ENCODE assay signal across 1 cellular context in genomic region chr16:2071454-2072263, GRCh38.
TF ChIP-seq lines count a peak whose summit lies in the region.

No MANE protein-coding gene starts in this region.

TF ChIP-seq in GM23338, 12 proteins besides CTCF, POLR2A, EP300 and RAD21 (continued from another document):
- no peak for TF ChIP-seq ETS1 (IDR thresholded peaks at IDR 0.05)
- TF ChIP-seq ZNF462 (CRISPR knock-in tag; IDR thresholded peaks at IDR 0.05), result no peak
- no peak for TF ChIP-seq EZH2phosphoT487 (IDR thresholded peaks at IDR 0.05; ENCODE audit: unreplicated experiment)
- TF ChIP-seq ZNF114 (CRISPR knock-in tag; IDR thresholded peaks at IDR 0.05), result no peak
- TF ChIP-seq CREB1 (CRISPR knock-in tag; IDR thresholded peaks at IDR 0.05; ENCODE audit: low read depth), result no peak
- no peak for TF ChIP-seq JUNB (IDR thresholded peaks at IDR 0.05; ENCODE audit: unreplicated experiment)
- no peak for TF ChIP-seq ZNF331 (CRISPR knock-in tag; IDR thresholded peaks at IDR 0.05; ENCODE audit: low read depth)
TF ChIP-seq in GM23338: peak in this region for 0.
